ENCODE assay signal across 1 cellular context in the genomic region with DNA sequence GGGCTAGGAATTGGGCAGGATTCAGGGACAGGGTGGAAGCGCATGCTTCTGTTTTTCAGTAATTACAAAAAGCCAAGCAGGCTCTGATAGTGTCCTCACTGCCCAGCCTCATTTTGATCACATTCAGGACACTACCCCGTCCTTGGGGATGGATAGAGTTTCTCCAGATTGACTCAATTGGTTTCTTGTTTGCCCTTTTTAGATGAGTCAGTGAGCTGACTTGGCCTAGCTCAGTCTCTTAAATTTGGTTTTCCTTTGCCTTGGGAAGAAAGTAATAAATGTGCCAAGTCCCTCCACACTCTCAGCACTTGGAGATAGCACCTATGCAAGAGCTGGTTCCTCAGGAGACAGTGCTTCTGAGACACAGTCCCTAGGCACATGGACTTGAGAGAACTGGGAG.
A peak's percentile ranks its signal among the peaks of the same experiment; 100 is the strongest.
TF ChIP-seq lines count a peak whose summit lies in the region.

No MANE protein-coding gene starts in this region.

TF ChIP-seq in IMR-90, 13 proteins besides CTCF, POLR2A, EP300 and RAD21:
- TF ChIP-seq FOS (IDR thresholded peaks at IDR 0.05; ENCODE audit: low read depth, low read length) (0 out of 2 replicates have a peak, but pooled peaks have one; percentile 15), CHD1 (IDR thresholded peaks at IDR 0.05; ENCODE audit: low read depth, low read length) (no peak), MXI1 (IDR thresholded peaks at IDR 0.05; ENCODE audit: borderline replicate concordance, low read depth, low read length) (no peak)
